ENCODE assay signal across 12 cellular contexts in genomic region chr7:158783595-158783994, GRCh38. TPM values are rescaled to one million over a fixed set of nuclear protein-coding genes. Genes with fewer than 3 reads are reported as not detected.
DNase-seq lines count a peak whose midpoint lies in the region; ATAC-seq lines count a peak whose summit lies in the region.
"Had no signal": no experiment of that assay in that cellular context is flagged by ENCODE, and none has a peak within 500 bp of the region (broad histone marks: within the 10 kb centered on the region; RNA-seq: fewer than 3 reads in every experiment).

No MANE protein-coding gene starts in this region.

- peaks cover 0 to 16% (median 7%) of the 10 kb centered on the region in 4 donors for H3K4me1 Mint-ChIP-seq in CD4-positive, CD25-positive, alpha-beta regulatory T cell
- H3K4me1 Mint-ChIP-seq in T-cell = peaks cover 0 to 6% (median 4%) of the 10 kb centered on the region in 3 donors
- no peaks in the 10 kb centered on the region for H3K4me1 Mint-ChIP-seq in activated CD4-positive, alpha-beta memory T cell treated with anti-CD3 and anti-CD28 coated beads for 36 hours (ENCODE audit: low read depth)

- H3K4me1 ChIP-seq in CD4-positive, CD25-positive, alpha-beta regulatory T cell (ENCODE audit: control insufficient read depth, insufficient read depth, low read length, poor library complexity, severe bottlenecking) = peaks cover 25% of the 10 kb centered on the region
- peaks cover 11% of the 10 kb centered on the region for H3K4me1 ChIP-seq in skeletal muscle satellite cell (ENCODE audit: control insufficient read depth, insufficient read depth, low read length)

- peaks cover 74% of the 10 kb centered on the region for H3K36me3 ChIP-seq in CD4-positive, CD25-positive, alpha-beta regulatory T cell (ENCODE audit: control insufficient read depth, insufficient read depth, low read length)
- H3K36me3 ChIP-seq in skeletal muscle satellite cell (ENCODE audit: insufficient read depth, low read length) = peaks cover 51% of the 10 kb centered on the region

- DNase-seq in CD4-positive, CD25-positive, alpha-beta regulatory T cell = no peak
- DNase-seq in T-cell (peak in 2 of 34 experiments; percentile 10 to 11), germinal center (ENCODE audit: low spot score) (peak; percentile 7), HCEC 1CT (no peak), NCI-H2171 treated with DMSO at 0.1 percent for 48 hours (lab: John Stamatoyannopoulos, UW) (no peak)
- no peak for DNase-seq in activated CD4-positive, alpha-beta memory T cell treated with anti-CD3 and anti-CD28 coated beads for 36 hours
- DNase-seq: activated T-cell treated with anti-CD3 and anti-CD28 coated beads for 4 hours, kidney, NCI-H1092 had no signal

- H3K9ac ChIP-seq in skeletal muscle satellite cell (ENCODE audit: low read depth, low read length) = peak overlapping the region; percentile 35

- H3K4me3 ChIP-seq in CD4-positive, CD25-positive, alpha-beta regulatory T cell (ENCODE audit: low read depth, low read length) = no peak overlapping the region
- H3K4me3 ChIP-seq in skeletal muscle satellite cell (ENCODE audit: low read length) = no peak overlapping the region

- peak overlapping the region; percentile 16 for H3K27ac ChIP-seq in CD4-positive, CD25-positive, alpha-beta regulatory T cell (ENCODE audit: insufficient read depth, low read length, poor library complexity, severe bottlenecking)
- H3K27ac ChIP-seq: C4-2B had no signal

- ATAC-seq in CD4-positive, CD25-positive, alpha-beta regulatory T cell (ENCODE audit: low read depth in 2 of 2) = peak; percentile 15 to 17
- ATAC-seq in T-cell (replicated peaks in 1 of 4) = peak; percentile 17 to 42 (median 30)
- no peak for ATAC-seq in GM18861 (IDR thresholded peaks at IDR 0.05; ENCODE audit: unreplicated experiment)

- H3K27me3 ChIP-seq in CD4-positive, CD25-positive, alpha-beta regulatory T cell (ENCODE audit: control insufficient read depth, insufficient read depth, low read length) = no peaks in the 10 kb centered on the region
- no peaks in the 10 kb centered on the region for H3K27me3 ChIP-seq in skeletal muscle satellite cell (ENCODE audit: control insufficient read depth, insufficient read depth, low read length)

- no peak overlapping the region for H3K4me2 ChIP-seq in skeletal muscle satellite cell (ENCODE audit: low read length)

- no peaks in the 10 kb centered on the region for H3K27me3 Mint-ChIP-seq in CD4-positive, CD25-positive, alpha-beta regulatory T cell
- no peaks in the 10 kb centered on the region for H3K27me3 Mint-ChIP-seq in T-cell
- no peaks in the 10 kb centered on the region for H3K27me3 Mint-ChIP-seq in activated CD4-positive, alpha-beta memory T cell treated with anti-CD3 and anti-CD28 coated beads for 36 hours

- H3K27ac Mint-ChIP-seq in CD4-positive, CD25-positive, alpha-beta regulatory T cell = peak overlapping the region in 1 of 3 donors; percentile 69
- no peak overlapping the region for H3K27ac Mint-ChIP-seq in T-cell
- no peak overlapping the region for H3K27ac Mint-ChIP-seq in activated CD4-positive, alpha-beta memory T cell treated with anti-CD3 and anti-CD28 coated beads for 36 hours

- intact Hi-C loops in activated CD4-positive, alpha-beta memory T cell treated with anti-CD3 and anti-CD28 coated beads for 36 hours (cut with micrococcal nuclease) = no loop called here

- peaks cover 16% of the 10 kb centered on the region for H3K36me3 Mint-ChIP-seq in CD4-positive, CD25-positive, alpha-beta regulatory T cell
- H3K36me3 Mint-ChIP-seq in T-cell = peaks cover 26% of the 10 kb centered on the region
- H3K36me3 Mint-ChIP-seq in activated CD4-positive, alpha-beta memory T cell treated with anti-CD3 and anti-CD28 coated beads for 36 hours = peaks cover 7% of the 10 kb centered on the region

- POLR2A ChIA-PET in T-cell (lab: Charles Lee) = interaction anchor here in 1 of 2 donors (0.6 to 0.9 kb wide), 2 partner anchors 41 to 949 kb away, joined by 3 to 4 read pairs; no protein-coding TSS in a partner anchor
- POLR2A ChIA-PET in activated CD4-positive, alpha-beta memory T cell treated with anti-CD3 and anti-CD28 coated beads for 36 hours (lab: Charles Lee) = no interaction called here

- H3K4me3 Mint-ChIP-seq in CD4-positive, CD25-positive, alpha-beta regulatory T cell = no peak overlapping the region
- no peak overlapping the region for H3K4me3 Mint-ChIP-seq in T-cell
- no peak overlapping the region for H3K4me3 Mint-ChIP-seq in activated CD4-positive, alpha-beta memory T cell treated with anti-CD3 and anti-CD28 coated beads for 36 hours

- H3K9me3 Mint-ChIP-seq in CD4-positive, CD25-positive, alpha-beta regulatory T cell = no peaks in the 10 kb centered on the region
- H3K9me3 Mint-ChIP-seq in T-cell = no peaks in the 10 kb centered on the region
- H3K9me3 Mint-ChIP-seq in activated CD4-positive, alpha-beta memory T cell treated with anti-CD3 and anti-CD28 coated beads for 36 hours = no peaks in the 10 kb centered on the region

- CTCF ChIA-PET in T-cell (lab: Charles Lee) = interaction anchor here (0.5 to 1.4 kb wide), 3 partner anchors 80 to 193 kb away, joined by 3 to 4 read pairs (median 3); no protein-coding TSS in a partner anchor
- CTCF ChIA-PET in activated CD4-positive, alpha-beta memory T cell treated with anti-CD3 and anti-CD28 coated beads for 36 hours (lab: Charles Lee) = interaction anchor here (0.6 to 1.4 kb wide), 4 partner anchors 9 to 194 kb away, joined by 3 to 7 read pairs (median 3); no protein-coding TSS in a partner anchor

- H3K9me3 ChIP-seq in CD4-positive, CD25-positive, alpha-beta regulatory T cell (ENCODE audit: control insufficient read depth in 2 of 2, low read length in 2 of 2) = no peaks in the 10 kb centered on the region
- no peaks in the 10 kb centered on the region for H3K9me3 ChIP-seq in skeletal muscle satellite cell (replicated peaks; ENCODE audit: low read length)

RNA-seq across cellular contexts. Expression of gene ESYT2, which starts 45.7 kb away (rescaled TPM):
- 115 TPM for total RNA-seq in CD4-positive, CD25-positive, alpha-beta regulatory T cell
- 10 to 100 TPM; 55.3 to 94.3 (median 64.7) TPM for polyA plus RNA-seq in CD4-positive, CD25-positive, alpha-beta regulatory T cell
- 100 to 1,000 TPM in 4 of 5 donors, 10 to 100 TPM in 1; 99.0 to 122 (median 116) TPM for total RNA-seq in T-cell
- total RNA-seq in skeletal muscle satellite cell (2012; rRNA removed) = 64.7 and 71.0 TPM in 2 replicates
- 10 to 100 TPM; 62.4 to 64.2 TPM for total RNA-seq in activated CD4-positive, alpha-beta memory T cell treated with anti-CD3 and anti-CD28 coated beads for 36 hours
